1 cellular context compared by ENCODE assay signal in genomic region chr4:40458109-40458508, GRCh38.
TF ChIP-seq lines count a peak whose summit lies in the region.

No MANE protein-coding gene starts in this region.

TF ChIP-seq in HepG2, 621 proteins besides CTCF, POLR2A, EP300 and RAD21 (continued from another document):
- TF ChIP-seq ARID3A (IDR thresholded peaks at IDR 0.05; ENCODE audit: low read depth, low read length), result peak; percentile 48
- TF ChIP-seq ARID5B (CRISPR knock-in tag; IDR thresholded peaks at IDR 0.05), result 0 out of 2 replicates have a peak, but pooled peaks have one; percentile 16
- TF ChIP-seq ZNF292 (CRISPR knock-in tag; IDR thresholded peaks at IDR 0.05; ENCODE audit: borderline replicate concordance, low read depth), result no peak
- 0 out of 2 replicates have a peak, but pooled peaks have one; percentile 23 for TF ChIP-seq HOXA5 (CRISPR knock-in tag; IDR thresholded peaks at IDR 0.05)
- TF ChIP-seq FOXP1 (IDR thresholded peaks at IDR 0.05), result no peak
- TF ChIP-seq FOXP1 (CRISPR knock-in tag; IDR thresholded peaks at IDR 0.05), result 0 out of 2 replicates have a peak, but pooled peaks have one; percentile 5
- TF ChIP-seq SOX13 (IDR thresholded peaks at IDR 0.05), result no peak
- TF ChIP-seq SOX13 (CRISPR knock-in tag; conservative IDR thresholded peaks at IDR 0.05 in 1 of 2, IDR thresholded peaks at IDR 0.05 in 1 of 2), result peak in 1 of 2 experiments; percentile 31; a peak in 1 of 4 replicates
- peak; percentile 67; the same call in 1 of the 2 replicates for TF ChIP-seq ZNF3 (CRISPR knock-in tag; IDR thresholded peaks at IDR 0.05)
